In genomic region chr5:77168187-77168883, GRCh38 we compare ENCODE assay signal across 9 cellular contexts. TPM values are rescaled to one million over a fixed set of nuclear protein-coding genes. Genes with fewer than 3 reads are reported as not detected.
DNase-seq lines count a peak whose midpoint lies in the region; ATAC-seq, FAIRE-seq and TF ChIP-seq lines count a peak whose summit lies in the region.
"Had no signal": no experiment of that assay in that cellular context is flagged by ENCODE, and none has a peak within 500 bp of the region (broad histone marks: within the 10 kb centered on the region; RNA-seq: fewer than 3 reads in every experiment).

No MANE protein-coding gene starts in this region.

- H3K79me2 ChIP-seq in astrocyte (ENCODE audit: insufficient read depth, low read length): no peaks in the 10 kb centered on the region

- no peak for FAIRE-seq in astrocyte (lab: Jason Lieb, UNC)

- H3K27me3 Mint-ChIP-seq in astrocyte (ENCODE audit: low read depth, unreplicated experiment): peaks cover 4% of the 10 kb centered on the region
- H3K27me3 Mint-ChIP-seq in stimulated activated naive B cell treated with anti-CD40 and anti-IgM and Interleukin-4, amounts not matched to agents 10 μg/mL and 1 μg/mL and 100 μg/mL, for 72 hours: peaks cover 8 to 15% of the 10 kb centered on the region in 2 donors

- TF ChIP-seq EP300 in suprapubic skin (IDR thresholded peaks at IDR 0.05): no peak

- no peaks in the 10 kb centered on the region for H3K27me3 ChIP-seq in astrocyte (ENCODE audit: insufficient read depth, low read length)
- no peaks in the 10 kb centered on the region for H3K27me3 ChIP-seq in suprapubic skin

- peaks cover 10% of the 10 kb centered on the region for H3K4me1 Mint-ChIP-seq in astrocyte (ENCODE audit: low read depth, unreplicated experiment)
- H3K4me1 Mint-ChIP-seq in stimulated activated naive B cell treated with anti-CD40 and anti-IgM and Interleukin-4, amounts not matched to agents 10 μg/mL and 1 μg/mL and 100 μg/mL, for 72 hours: no peaks in the 10 kb centered on the region

- ATAC-seq in stimulated activated naive B cell treated with anti-CD40 and anti-IgM and Interleukin-4, amounts not matched to agents 10 μg/mL and 1 μg/mL and 100 μg/mL, for 72 hours (replicated peaks): no peak
- ATAC-seq in GM18909 (IDR thresholded peaks at IDR 0.05; ENCODE audit: poor library complexity, unreplicated experiment): no peak
- ATAC-seq in HG03175 (IDR thresholded peaks at IDR 0.05; ENCODE audit: unreplicated experiment): no peak
- ATAC-seq in GM19351 (IDR thresholded peaks at IDR 0.05; ENCODE audit: unreplicated experiment): no peak

- 32% methylated on average over 3 of the region's 9 CpGs for WGBS in suprapubic skin

- peak overlapping the region; percentile 59 for H3K9ac ChIP-seq in astrocyte (ENCODE audit: low read length)

- H3K4me3 ChIP-seq in astrocyte (ENCODE audit: insufficient read depth, low read depth, low read length) (peak overlapping the region; percentile 24), suprapubic skin (no peak overlapping the region)

- no peaks in the 10 kb centered on the region for H4K20me1 ChIP-seq in astrocyte (ENCODE audit: insufficient read depth, low read length)

- TF ChIP-seq CTCF in astrocyte (IDR thresholded peaks at IDR 0.05; ENCODE audit: insufficient read depth, low read depth, low read length) (no peak), suprapubic skin (IDR thresholded peaks at IDR 0.05) (no peak)

- H3K4me3 Mint-ChIP-seq in astrocyte (ENCODE audit: unreplicated experiment): no peak overlapping the region
- H3K4me3 Mint-ChIP-seq in stimulated activated naive B cell treated with anti-CD40 and anti-IgM and Interleukin-4, amounts not matched to agents 10 μg/mL and 1 μg/mL and 100 μg/mL, for 72 hours: no peak overlapping the region

- H2AFZ ChIP-seq in astrocyte (ENCODE audit: low read depth, low read length): peak overlapping the region; percentile 55

- H3K36me3 Mint-ChIP-seq in astrocyte (ENCODE audit: low read depth, unreplicated experiment): no peaks in the 10 kb centered on the region
- no peaks in the 10 kb centered on the region for H3K36me3 Mint-ChIP-seq in stimulated activated naive B cell treated with anti-CD40 and anti-IgM and Interleukin-4, amounts not matched to agents 10 μg/mL and 1 μg/mL and 100 μg/mL, for 72 hours

- H3K4me1 ChIP-seq in astrocyte (ENCODE audit: insufficient read depth, low read length) (peaks cover 15% of the 10 kb centered on the region), suprapubic skin (peaks cover 24% of the 10 kb centered on the region)

- H3K9me3 Mint-ChIP-seq in astrocyte (ENCODE audit: unreplicated experiment): no peaks in the 10 kb centered on the region
- peaks cover 0 to 2% of the 10 kb centered on the region in 2 donors for H3K9me3 Mint-ChIP-seq in stimulated activated naive B cell treated with anti-CD40 and anti-IgM and Interleukin-4, amounts not matched to agents 10 μg/mL and 1 μg/mL and 100 μg/mL, for 72 hours

- H3K4me2 ChIP-seq in astrocyte (ENCODE audit: low read length): peak overlapping the region; percentile 72

- H3K27ac Mint-ChIP-seq in astrocyte (ENCODE audit: unreplicated experiment): peak overlapping the region; percentile 83
- no peak overlapping the region for H3K27ac Mint-ChIP-seq in stimulated activated naive B cell treated with anti-CD40 and anti-IgM and Interleukin-4, amounts not matched to agents 10 μg/mL and 1 μg/mL and 100 μg/mL, for 72 hours

- H3K9me3 ChIP-seq in astrocyte (ENCODE audit: insufficient read depth, low read depth, low read length) (no peaks in the 10 kb centered on the region), suprapubic skin (no peaks in the 10 kb centered on the region)

- peak overlapping the region; percentile 66 for H3K27ac ChIP-seq in astrocyte (ENCODE audit: low read depth, low read length)
- H3K27ac ChIP-seq in suprapubic skin: peak overlapping the region; percentile 62

- TF ChIP-seq POLR2A in suprapubic skin (IDR thresholded peaks at IDR 0.05): no peak

- H3K36me3 ChIP-seq in astrocyte (ENCODE audit: insufficient read depth, low read length) (no peaks in the 10 kb centered on the region), suprapubic skin (no peaks in the 10 kb centered on the region)

- DNase-seq in LHCN-M2 (ENCODE audit: low read depth) (peak; percentile 37), astrocyte (ENCODE audit: low read depth) (no peak), iris pigment epithelial cell (ENCODE audit: low read depth) (peak; percentile 48), suprapubic skin (ENCODE audit: low spot score in 2 of 2) (peak in 1 of 2 donors; percentile 77)
- no peak for DNase-seq in stimulated activated naive B cell treated with anti-CD40 and anti-IgM and Interleukin-4, amounts not matched to agents 10 μg/mL and 1 μg/mL and 100 μg/mL, for 72 hours
- DNase-seq: stimulated activated CD8-positive, alpha-beta memory T cell treated with anti-CD3 and anti-CD28 coated beads, Interleukin-4, amount 100 ng/mL, for 48 hours had no signal

RNA-seq across cellular contexts. Expression of gene PDE8B, which starts 42.1 kb away (rescaled TPM):
- total RNA-seq in LHCN-M2 (2014; rRNA removed) (0.11 TPM in 1 of 2 replicates, not detected in the other), astrocyte (0.18 and 0.22 TPM in 2 replicates), suprapubic skin (1 to 10 TPM; 1.1 to 3.9 (median 1.5) TPM)
- 0.12 TPM for polyA plus RNA-seq in LHCN-M2 (2012)

Comparison
In these comparisons a context has a peak if more than half of its experiments do, and no peak if none do; other contexts are left out.
1. DNase-seq: peak in LHCN-M2 (single experiment) and iris pigment epithelial cell (single experiment); none in astrocyte (single experiment) and stimulated activated naive B cell treated with anti-CD40 and anti-IgM and Interleukin-4, amounts not matched to agents 10 μg/mL and 1 μg/mL and 100 μg/mL, for 72 hours (single experiment).